In the genomic region with DNA sequence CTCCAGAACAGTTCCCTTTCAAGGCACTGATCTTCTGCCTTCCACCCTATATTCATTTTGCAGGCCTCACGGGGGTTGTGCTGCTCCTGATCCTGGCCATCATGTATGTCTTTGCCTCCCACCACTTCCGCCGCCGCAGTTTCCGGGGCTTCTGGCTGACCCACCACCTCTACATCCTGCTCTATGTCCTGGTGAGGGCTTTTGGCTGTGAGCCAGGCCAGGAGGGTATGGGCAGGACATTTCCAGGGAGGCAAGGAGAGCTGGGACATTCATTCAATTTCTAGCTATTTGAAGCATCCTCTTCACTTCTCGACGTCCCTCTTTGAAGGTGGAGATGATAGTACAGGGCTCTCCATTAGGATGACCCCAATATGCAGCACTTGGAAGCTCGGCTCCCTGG, we compare ENCODE assay signal across 28 cellular contexts. TPM values are rescaled to one million over a fixed set of nuclear protein-coding genes. Genes with fewer than 3 reads are reported as not detected.
"Had no signal": no experiment of that assay in that cellular context is flagged by ENCODE, and none has a peak within 500 bp of the region (broad histone marks: within the 10 kb centered on the region; RNA-seq: fewer than 3 reads in every experiment).

No MANE protein-coding gene starts in this region.

- H3K27ac ChIP-seq: SJCRH30 had no signal

- H3K4me3 ChIP-seq: SJCRH30 had no signal

- H3K27me3 ChIP-seq: SJCRH30 had no signal

- DNase-seq: activated B cell treated with CpG ODN at 0.5 μM for 24 hours; activated CD4-positive, alpha-beta T cell treated with anti-CD3 and anti-CD28 coated beads for 1 hour; activated CD4-positive, alpha-beta T cell treated with anti-CD3 and anti-CD28 coated beads, Interleukin-2, amount 10 ng/mL, durations not matched to agents 24 days and 14 days; activated CD4-positive, alpha-beta T cell treated with anti-CD3 and anti-CD28 coated beads, Interleukin-2, amount 50 U/mL, for 48 hours; activated CD8-positive, alpha-beta memory T cell treated with anti-CD3 and anti-CD28 coated beads, Interleukin-2, amount 10 ng/mL, durations not matched to agents 7 days and 5 days; activated effector memory CD4-positive, alpha-beta T cell treated with Interleukin-2 at 50 U/mL for 16 hours; activated naive CD4-positive, alpha-beta T cell; activated T-cell treated with anti-CD3 and anti-CD28 coated beads, Interleukin-2, amount 50 U/mL, for 24 hours; aorta; KG1; NCI-H1048; NCI-H2029; NCI-H2107; NCI-H2171 treated with DMSO at 0.1 percent for 48 hours; NCI-H226; NCI-H526; NCI-H82; Right ventricle myocardium superior; RPMI8226; SJCRH30; SK-N-SH; T-helper 1 cell had no signal

- H3K36me3 ChIP-seq: SJCRH30 had no signal

- H3K9me3 ChIP-seq: SJCRH30, SK-N-SH had no signal

- H3K4me1 ChIP-seq: SJCRH30 had no signal

RNA-seq across cellular contexts. Expression of gene DUOX1, which starts 25.9 kb away (rescaled TPM):
- total RNA-seq: M059J, NCI-H460, OCI-LY7, SJCRH30 had no signal
- polyA plus RNA-seq: SK-N-SH had no signal

RNA-seq across cellular contexts. Expression of gene DUOXA1, which starts 26.1 kb away (rescaled TPM):
- total RNA-seq: activated CD4-positive, alpha-beta T cell treated with anti-CD3 and anti-CD28 coated beads, Interleukin-2, amount 10 ng/mL, durations not matched to agents 24 days and 14 days; activated CD8-positive, alpha-beta memory T cell treated with anti-CD3 and anti-CD28 coated beads, Interleukin-2, amount 10 ng/mL, durations not matched to agents 7 days and 5 days; activated T-helper 1 cell treated with anti-CD3 and anti-CD28 coated beads, Interleukin-12 subunit alpha, Interleukin-12 subunit beta, Interleukin-2, Interleukin-4 antibody, amounts not matched to agents 30 ng/mL and 10 ng/mL and 1 ng/mL, durations not matched to agents 14 hours and 24 hours and 36 hours; LHCN-M2; M059J; OCI-LY7 had no signal

RNA-seq across cellular contexts. Expression of gene DUOXA2, which starts 41.6 kb away (rescaled TPM):
- total RNA-seq: activated B cell treated with CpG ODN at 0.5 μM for 24 hours; activated CD4-positive, alpha-beta T cell treated with anti-CD3 and anti-CD28 coated beads, Interleukin-2, amount 10 ng/mL, durations not matched to agents 24 days and 14 days; activated CD8-positive, alpha-beta memory T cell treated with anti-CD3 and anti-CD28 coated beads, Interleukin-2, amount 10 ng/mL, durations not matched to agents 7 days and 5 days; activated T-helper 1 cell treated with anti-CD3 and anti-CD28 coated beads, Interleukin-12 subunit alpha, Interleukin-12 subunit beta, Interleukin-2, Interleukin-4 antibody, amounts not matched to agents 30 ng/mL and 10 ng/mL and 1 ng/mL, durations not matched to agents 14 hours and 24 hours and 36 hours; aorta; bronchial epithelial cell; LHCN-M2; NCI-H460; OCI-LY7; Right ventricle myocardium superior; SJCRH30 had no signal
- polyA plus RNA-seq: SK-N-SH had no signal

RNA-seq across cellular contexts. Expression of gene DUOX2, which starts 41.8 kb away (rescaled TPM):
- total RNA-seq: activated B cell treated with CpG ODN at 0.5 μM for 24 hours; activated CD4-positive, alpha-beta T cell treated with anti-CD3 and anti-CD28 coated beads, Interleukin-2, amount 10 ng/mL, durations not matched to agents 24 days and 14 days; activated CD8-positive, alpha-beta memory T cell treated with anti-CD3 and anti-CD28 coated beads, Interleukin-2, amount 10 ng/mL, durations not matched to agents 7 days and 5 days; activated T-helper 1 cell treated with anti-CD3 and anti-CD28 coated beads, Interleukin-12 subunit alpha, Interleukin-12 subunit beta, Interleukin-2, Interleukin-4 antibody, amounts not matched to agents 30 ng/mL and 10 ng/mL and 1 ng/mL, durations not matched to agents 14 hours and 24 hours and 36 hours; LHCN-M2; M059J; SJCRH30 had no signal
- polyA plus RNA-seq: SK-N-SH had no signal
